Comparison of ENCODE assay signal across 1 cellular context in genomic region chr19:11813801-11814706, GRCh38.
TF ChIP-seq lines count a peak whose summit lies in the region.

ZNF440 (plus strand) TSS chr19:11814273; CDS start chr19:11814448, 175 bp downstream.

TF ChIP-seq in SK-N-SH treated with all-trans-retinoic acid at 6 μM for 48 hours, 23 proteins besides CTCF, POLR2A, EP300 and RAD21 (continued from another document):
- TF ChIP-seq CSRNP3 (CRISPR knock-in tag; IDR thresholded peaks at IDR 0.05) (no peak), PATZ1 (CRISPR knock-in tag; IDR thresholded peaks at IDR 0.05; ENCODE audit: borderline replicate concordance) (no peak), POU6F1 (CRISPR knock-in tag; IDR thresholded peaks at IDR 0.05; ENCODE audit: borderline replicate concordance, low read depth) (no peak), CSDC2 (CRISPR knock-in tag; IDR thresholded peaks at IDR 0.05) (no peak), PPARA (CRISPR knock-in tag; IDR thresholded peaks at IDR 0.05; ENCODE audit: borderline replicate concordance) (no peak), OSR1 (CRISPR knock-in tag; IDR thresholded peaks at IDR 0.05) (no peak), ZNF70 (CRISPR knock-in tag; IDR thresholded peaks at IDR 0.05) (no peak), TOX (CRISPR knock-in tag; IDR thresholded peaks at IDR 0.05; ENCODE audit: borderline replicate concordance) (no peak)
